26 cellular contexts compared by ENCODE assay signal in the genomic region with DNA sequence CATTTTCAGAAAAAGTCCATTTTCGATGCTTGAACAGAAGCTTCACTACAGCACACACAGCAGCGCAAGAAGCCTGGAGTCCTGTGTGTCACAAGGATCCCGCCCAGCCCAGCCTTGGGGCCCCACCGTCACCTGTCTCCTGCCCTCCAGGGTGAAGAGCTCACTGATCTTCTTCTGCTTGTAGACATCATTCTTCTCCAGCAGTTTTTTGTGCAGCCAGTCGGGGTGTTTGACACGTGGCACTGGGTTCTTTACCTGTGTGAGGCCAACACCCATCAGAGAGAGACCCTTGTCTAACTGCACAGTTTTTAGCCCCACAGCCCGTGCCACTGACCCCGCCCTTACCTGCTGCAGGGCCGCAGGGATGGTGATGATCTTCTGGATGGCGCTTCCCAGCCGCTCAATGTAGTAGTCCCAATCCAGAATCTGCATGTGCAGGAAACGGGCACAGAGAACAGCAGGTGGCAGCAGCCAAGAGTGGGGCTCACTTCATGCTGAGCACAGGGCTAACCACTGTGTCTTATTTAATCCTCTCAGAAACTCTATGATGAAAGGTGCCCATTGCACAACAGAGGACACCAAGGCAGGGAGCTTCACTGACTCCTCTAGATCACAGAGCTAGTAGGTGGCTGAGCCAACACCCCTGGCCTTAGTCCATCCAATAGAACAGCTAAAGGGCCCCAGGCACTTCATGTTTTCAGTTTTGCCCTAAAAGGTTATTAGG. TPM values are rescaled to one million over a fixed set of nuclear protein-coding genes. Genes with fewer than 3 reads are reported as not detected.
DNase-seq lines count a peak whose midpoint lies in the region; ATAC-seq and TF ChIP-seq lines count a peak whose summit lies in the region.
"Had no signal": no experiment of that assay in that cellular context is flagged by ENCODE, and none has a peak within 500 bp of the region (broad histone marks: within the 10 kb centered on the region; RNA-seq: fewer than 3 reads in every experiment).

No MANE protein-coding gene starts in this region.

- H3K4me3 ChIP-seq in Loucy (ENCODE audit: low read length, poor library complexity, severe bottlenecking) (no peak overlapping the region), Panc1 (ENCODE audit: low read depth in 2 of 2, low read length in 2 of 2) (no peak overlapping the region)
- H3K4me3 ChIP-seq: GM12878, heart left ventricle, thyroid gland had no signal

- peak overlapping the region in 1 of 2 donors; percentile 48 for H3K27ac Mint-ChIP-seq in T-cell
- H3K27ac Mint-ChIP-seq: naive thymus-derived CD4-positive, alpha-beta T cell; stimulated activated naive CD8-positive, alpha-beta T cell treated with anti-CD3 and anti-CD28 coated beads, Interleukin-15, Interleukin-2, amounts not matched to agents 100 ng/mL and 50 ng/mL, for 24 hours had no signal

- H3F3A ChIP-seq in Loucy (ENCODE audit: low read depth) = no peaks in the 10 kb centered on the region

- no peaks in the 10 kb centered on the region for H3K27me3 Mint-ChIP-seq in T-cell
- H3K27me3 Mint-ChIP-seq: naive thymus-derived CD4-positive, alpha-beta T cell; stimulated activated naive CD8-positive, alpha-beta T cell treated with anti-CD3 and anti-CD28 coated beads, Interleukin-15, Interleukin-2, amounts not matched to agents 100 ng/mL and 50 ng/mL, for 24 hours had no signal

- H2AFZ ChIP-seq in Loucy (ENCODE audit: low read length) = no peak overlapping the region

- H3K9ac ChIP-seq in Loucy (ENCODE audit: low read depth, low read length, poor library complexity, severe bottlenecking) = no peak overlapping the region

- H3K27me3 ChIP-seq in Loucy (ENCODE audit: insufficient read depth, low read length, poor library complexity, severe bottlenecking) (no peaks in the 10 kb centered on the region), Panc1 (ENCODE audit: control insufficient read depth, insufficient read depth, low read length) (no peaks in the 10 kb centered on the region)
- H3K27me3 ChIP-seq: heart left ventricle, thyroid gland had no signal

- CTCF ChIA-PET in Panc1 (lab: Charles Lee) = interaction anchor here (0.6 kb wide), 1 partner anchor 49 kb away, joined by 8 read pairs; no protein-coding TSS in a partner anchor
- CTCF ChIA-PET in T-cell (lab: Charles Lee) = no interaction called here

- H3K9me3 Mint-ChIP-seq in T-cell = no peaks in the 10 kb centered on the region
- H3K9me3 Mint-ChIP-seq: activated T-cell treated with anti-CD3 and anti-CD28 coated beads, Interleukin-2, amount 50 U/mL, for 4 hours; stimulated activated naive CD8-positive, alpha-beta T cell treated with anti-CD3 and anti-CD28 coated beads, Interleukin-15, Interleukin-2, amounts not matched to agents 100 ng/mL and 50 ng/mL, for 24 hours had no signal

- H3K9me3 ChIP-seq in Loucy (ENCODE audit: insufficient read depth, low read depth, low read length) (no peaks in the 10 kb centered on the region), Panc1 (ENCODE audit: control insufficient read depth, insufficient read depth, low read depth, low read length) (no peaks in the 10 kb centered on the region)
- H3K9me3 ChIP-seq: heart left ventricle, thyroid gland had no signal

- H3K36me3 ChIP-seq in Loucy (ENCODE audit: insufficient read depth, low read length) (peaks cover 94% of the 10 kb centered on the region; the same call in 1 of the 2 replicates), Panc1 (ENCODE audit: control insufficient read depth, insufficient read depth, low read length) (peaks cover 33% of the 10 kb centered on the region)

- BruUV-seq in Panc1 (replicated peaks; lab: Mats Ljungman, UMichigan) = no TSS peak

- POLR2A ChIA-PET in Panc1 (lab: Charles Lee) = no interaction called here
- POLR2A ChIA-PET in T-cell (lab: Charles Lee) = no interaction called here

- H3K4me1 ChIP-seq in Loucy (ENCODE audit: insufficient read depth, low read length, poor library complexity, severe bottlenecking) (peaks cover 24% of the 10 kb centered on the region), Panc1 (ENCODE audit: control insufficient read depth, insufficient read depth, low read length) (no peaks in the 10 kb centered on the region)
- H3K4me1 ChIP-seq: heart left ventricle, thyroid gland had no signal

- in situ Hi-C loops in Panc1 (cut with HindIII; ENCODE audit: low pct_unique_long_range_greater_than_20kb, low sequenced_read_pairs) = no loop called here

- ATAC-seq in Panc1 (0 out of 2 replicates have a peak, but pooled peaks have one; percentile 26), left lobe of liver (peak; percentile 84), T-cell (replicated peaks in 1 of 4) (no peak)
- ATAC-seq: activated T-cell treated with anti-CD3 and anti-CD28 coated beads, Interleukin-2, amount 50 U/mL, for 4 hours; GM12878; heart left ventricle; left colon; naive thymus-derived CD4-positive, alpha-beta T cell; SK-N-SH treated with all-trans-retinoic acid at 6 μM for 48 hours had no signal

- peaks cover 6 to 21% (median 19%) of the 10 kb centered on the region in 3 donors for H3K4me1 Mint-ChIP-seq in T-cell

- peak; percentile 28; the same call in 1 of the 2 replicates for TF ChIP-seq CTCF in Loucy (conservative IDR thresholded peaks at IDR 0.05; ENCODE audit: low read length)
- TF ChIP-seq CTCF in Panc1 (IDR thresholded peaks at IDR 0.05) = no peak

- intact Hi-C loops in Panc1 (cut with micrococcal nuclease; ENCODE audit: unreplicated experiment) = no loop called here

- H3K36me3 Mint-ChIP-seq in T-cell = peaks cover 57% of the 10 kb centered on the region

- H3K9me2 ChIP-seq in Loucy (replicated peaks; ENCODE audit: low read depth, low read length) = no peaks in the 10 kb centered on the region

- H3K27ac ChIP-seq in Panc1 (ENCODE audit: low read length) = no peak overlapping the region
- H3K27ac ChIP-seq: heart left ventricle, thyroid gland had no signal

- no peak overlapping the region for H3K4me2 ChIP-seq in Loucy (ENCODE audit: low read depth, low read length, poor library complexity, severe bottlenecking)

- no peak overlapping the region for H3K4me3 Mint-ChIP-seq in T-cell
- H3K4me3 Mint-ChIP-seq: activated T-cell treated with anti-CD3 and anti-CD28 coated beads, Interleukin-2, amount 50 U/mL, for 4 hours; naive thymus-derived CD4-positive, alpha-beta T cell; stimulated activated naive CD8-positive, alpha-beta T cell treated with anti-CD3 and anti-CD28 coated beads, Interleukin-15, Interleukin-2, amounts not matched to agents 100 ng/mL and 50 ng/mL, for 24 hours had no signal

- no peaks in the 10 kb centered on the region for H3K79me2 ChIP-seq in Loucy (ENCODE audit: insufficient read depth, low read length)

- DNase-seq in Panc1 (ENCODE audit: low read depth, low spot score) = no peak
- no peak for DNase-seq in left lobe of liver (ENCODE audit: low spot score)
- no peak for DNase-seq in stimulated activated naive CD4-positive, alpha-beta T cell (lab: John Stamatoyannopoulos, UW)
- no peak for DNase-seq in T-cell
- DNase-seq: activated CD4-positive, CD25-positive, alpha-beta regulatory T cell treated with anti-CD3 and anti-CD28 coated beads, Interleukin-2, amount 50 U/mL, for 72 hours; activated naive CD4-positive, alpha-beta T cell; activated T-cell treated with anti-CD3 and anti-CD28 coated beads, Interleukin-2, amount 50 U/mL, for 4 hours; amniotic stem cell; dermis blood vessel endothelial cell; DMS79; HCEC 1CT; heart left ventricle; IMR-90; left colon; naive thymus-derived CD4-positive, alpha-beta T cell; NCI-H1436 treated with DMSO at 0.1 percent for 48 hours; NCI-H510A treated with DMSO at 0.1 percent for 48 hours; retina; RPMI8226; stimulated activated CD4-positive, alpha-beta T cell treated with anti-CD3 and anti-CD28 coated beads, Interleukin-4, amount 100 ng/mL, for 4 hours; thyroid gland had no signal

- no peaks in the 10 kb centered on the region for H4K20me1 ChIP-seq in Loucy (ENCODE audit: insufficient read depth, low read length, poor library complexity, severe bottlenecking)

RNA-seq across cellular contexts. Expression of gene POLE, which starts 30.0 kb away (rescaled TPM):
- 112 TPM for total RNA-seq in Panc1 (2021; ENCODE audit: unreplicated experiment)
- polyA plus RNA-seq in Panc1 (2012; ENCODE audit: insufficient read length) = 39.6 TPM
- total RNA-seq in left lobe of liver = 29.3 TPM
- total RNA-seq in T-cell = 10 to 100 TPM; 43.6 to 70.4 (median 66.1) TPM

RNA-seq across cellular contexts. Expression of gene PXMP2, which starts 30.2 kb away (rescaled TPM):
- total RNA-seq in Panc1 (2021; ENCODE audit: unreplicated experiment) (21.3 TPM), left lobe of liver (225 TPM), T-cell (1 to 10 TPM; 3.1 to 8.9 (median 6.5) TPM)
- polyA plus RNA-seq in Panc1 (2012; ENCODE audit: insufficient read length) = 21.1 TPM

RNA-seq across cellular contexts. Expression of gene P2RX2, which starts 38.6 kb away (rescaled TPM):
- total RNA-seq in Panc1 (2021; ENCODE audit: unreplicated experiment) (1.2 TPM), left lobe of liver (not detected), T-cell (not detected)
- polyA plus RNA-seq in Panc1 (2012; ENCODE audit: insufficient read length) = 0.75 TPM
- total RNA-seq: activated T-cell treated with anti-CD3 and anti-CD28 coated beads, Interleukin-2, amount 50 U/mL, for 4 hours; GM12878; heart left ventricle; IMR-90; osteocyte had no signal
- polyA plus RNA-seq: GM12878; heart left ventricle; IMR-90; naive thymus-derived CD4-positive, alpha-beta T cell had no signal

RNA-seq across cellular contexts. Expression of gene LRCOL1, which starts 46.8 kb away (rescaled TPM):
- total RNA-seq in Panc1 (2021; ENCODE audit: unreplicated experiment) = not detected
- polyA plus RNA-seq in Panc1 (2012; ENCODE audit: insufficient read length) = not detected
- total RNA-seq in left lobe of liver = 9.2 TPM
- total RNA-seq in T-cell = not detected
- total RNA-seq: activated T-cell treated with anti-CD3 and anti-CD28 coated beads, Interleukin-2, amount 50 U/mL, for 4 hours; GM12878; heart left ventricle; IMR-90; left colon; naive thymus-derived CD4-positive, alpha-beta T cell; osteocyte had no signal
- polyA plus RNA-seq: GM12878; heart left ventricle; naive thymus-derived CD4-positive, alpha-beta T cell had no signal

RNA-seq across cellular contexts. Expression of gene PGAM5, which starts 53.5 kb away (rescaled TPM):
- total RNA-seq in Panc1 (2021; ENCODE audit: unreplicated experiment) (116 TPM), left lobe of liver (25.2 TPM), T-cell (10 to 100 TPM; 21.3 to 32.4 (median 31.5) TPM)
- polyA plus RNA-seq in Panc1 (2012; ENCODE audit: insufficient read length) = 116 TPM

Comparison
In these comparisons a context has a peak if more than half of its experiments do, and no peak if none do; other contexts are left out.
1. ATAC-seq: peak in Panc1 (single experiment) and left lobe of liver (single experiment); none in T-cell (0 of 4).
2. RNA of gene PXMP2, which starts 30.2 kb away (total RNA-seq): 225 TPM in left lobe of liver (single experiment); 21.3 TPM in Panc1 (single experiment) and 3.1 to 8.9 TPM in T-cell; every median in the first group is over 10 times any median in the second.